9 cellular contexts compared by ENCODE assay signal in the genomic region with DNA sequence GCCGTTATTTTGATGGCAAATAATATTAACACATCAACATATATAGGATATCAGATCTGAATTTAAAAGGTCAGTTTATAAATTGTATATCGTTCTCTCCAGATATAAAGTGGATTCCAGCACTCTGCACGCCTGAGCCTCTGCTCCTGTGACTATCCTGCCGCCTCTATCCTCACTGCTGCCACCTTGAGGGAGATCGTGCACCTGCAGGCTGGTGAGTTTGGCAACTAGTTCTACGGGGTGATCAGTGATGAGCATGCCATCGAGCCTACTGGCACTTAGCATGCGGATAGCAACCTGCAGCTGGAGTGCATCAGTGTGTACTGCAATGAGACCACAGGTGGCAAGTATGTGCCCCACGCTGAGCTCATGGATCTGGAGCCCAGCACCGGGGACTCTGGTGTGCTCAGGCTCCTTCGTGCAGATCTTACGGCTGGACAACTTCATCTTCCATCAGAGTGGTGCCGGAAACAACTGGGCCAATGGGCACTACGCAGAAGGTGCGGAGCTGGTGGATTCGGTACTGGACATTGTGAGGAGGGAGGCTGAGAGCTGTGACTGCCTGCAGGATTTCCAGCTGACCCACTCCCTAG.
A peak's percentile ranks its signal among the peaks of the same experiment; 100 is the strongest.
DNase-seq lines count a peak whose midpoint lies in the region; ATAC-seq and TF ChIP-seq lines count a peak whose summit lies in the region.
"Had no signal": no experiment of that assay in that cellular context is flagged by ENCODE, and none has a peak within 500 bp of the region (broad histone marks: within the 10 kb centered on the region; RNA-seq: fewer than 3 reads in every experiment).

No MANE protein-coding gene starts in this region.

- H3K4me1 Mint-ChIP-seq in CD14-positive monocyte (no peaks in the 10 kb centered on the region), naive B cell (peaks cover 0 to 6% (median 5%) of the 10 kb centered on the region in 3 donors)

- H3K27me3 Mint-ChIP-seq in CD14-positive monocyte (ENCODE audit: low read depth in 3 of 3) (peaks cover 2 to 5% (median 2%) of the 10 kb centered on the region in 3 donors), naive B cell (peaks cover 15 to 27% (median 27%) of the 10 kb centered on the region in 3 donors)

- DNase-seq in CD14-positive monocyte (ENCODE audit: low spot score) = peak; percentile 58
- peak; percentile 20 for DNase-seq in NCI-H774 (lab: John Stamatoyannopoulos, UW)
- DNase-seq in activated CD8-positive, alpha-beta memory T cell treated with anti-CD3 and anti-CD28 coated beads for 48 hours (ENCODE audit: low read depth in 2 of 3, low spot score in 2 of 3) = peak; percentile 37 to 47 (median 38)
- peak; percentile 52 for DNase-seq in epidermal melanocyte (ENCODE audit: insufficient read length, low spot score)
- DNase-seq in naive B cell = peak; percentile 25
- DNase-seq in stimulated activated CD8-positive, alpha-beta memory T cell treated with anti-CD3 and anti-CD28 coated beads, Interleukin-7, amount 100 ng/mL, for 48 hours (ENCODE audit: extremely low read depth in 1 of 2, low read depth in 1 of 2) = peak; percentile 20 to 33

- peak; percentile 89 for TF ChIP-seq CTCF in CD14-positive monocyte (IDR thresholded peaks at IDR 0.05)

- intact Hi-C loops in CD14-positive monocyte (cut with micrococcal nuclease) = no loop called here

- no peaks in the 10 kb centered on the region for H3K9me3 Mint-ChIP-seq in CD14-positive monocyte
- no peaks in the 10 kb centered on the region for H3K9me3 Mint-ChIP-seq in naive B cell

- H3K4me3 Mint-ChIP-seq in CD14-positive monocyte = no peak overlapping the region
- H3K4me3 Mint-ChIP-seq in naive B cell = no peak overlapping the region
- H3K4me3 Mint-ChIP-seq: activated naive CD8-positive, alpha-beta T cell had no signal

- no peaks in the 10 kb centered on the region for H3K36me3 Mint-ChIP-seq in CD14-positive monocyte
- H3K36me3 Mint-ChIP-seq in naive B cell = no peaks in the 10 kb centered on the region
- H3K36me3 Mint-ChIP-seq: activated naive CD8-positive, alpha-beta T cell had no signal

- H3K27ac Mint-ChIP-seq in CD14-positive monocyte (peak overlapping the region in 1 of 7 donors; percentile 46), naive B cell (no peak overlapping the region)
- H3K27ac Mint-ChIP-seq: activated naive CD8-positive, alpha-beta T cell had no signal

- ATAC-seq in GM18909 (IDR thresholded peaks at IDR 0.05; ENCODE audit: poor library complexity, unreplicated experiment) = peak; percentile 98
- ATAC-seq in HG03097 (IDR thresholded peaks at IDR 0.05; ENCODE audit: low FRiP score, unreplicated experiment) = peak; percentile 99
- ATAC-seq in naive B cell (ENCODE audit: low read depth in 2 of 2) = peak; percentile 47 to 52

Comparison
In these comparisons a context has a peak if more than half of its experiments do, and no peak if none do; other contexts are left out.
1. Peak in every context shown above with its lines: DNase-seq and ATAC-seq.